14 cellular contexts compared by ENCODE assay signal in the genomic region with DNA sequence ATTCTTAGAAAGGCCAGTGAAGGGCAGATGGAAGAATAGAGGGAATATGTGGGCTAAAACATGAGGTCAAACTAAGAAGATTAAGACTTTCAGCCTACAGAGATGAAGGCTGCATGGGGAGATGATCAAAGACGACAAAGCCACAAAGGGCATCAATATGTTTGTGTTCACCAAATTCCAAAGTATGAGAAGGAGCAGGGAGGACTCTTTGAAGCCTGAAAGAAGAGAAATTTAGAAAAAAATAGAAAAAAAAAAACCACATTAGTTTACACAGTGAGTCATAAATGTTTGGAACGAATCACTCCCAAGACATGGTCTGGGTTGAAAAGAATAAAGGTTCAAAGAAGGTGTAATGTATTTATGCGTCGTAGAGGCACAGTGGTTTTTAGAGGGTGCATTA.
DNase-seq lines count a peak whose midpoint lies in the region; FAIRE-seq and TF ChIP-seq lines count a peak whose summit lies in the region.
"Had no signal": no experiment of that assay in that cellular context is flagged by ENCODE, and none has a peak within 500 bp of the region (broad histone marks: within the 10 kb centered on the region; RNA-seq: fewer than 3 reads in every experiment).

No MANE protein-coding gene starts in this region.

- no peaks in the 10 kb centered on the region for H4K20me1 ChIP-seq in neural progenitor cell (ENCODE audit: low read depth)

- no peaks in the 10 kb centered on the region for H3F3A ChIP-seq in neural progenitor cell (ENCODE audit: low read depth)

- H3K4me2 ChIP-seq in neural progenitor cell = no peak overlapping the region

- peak overlapping the region; percentile 8 for H3K4me3 Mint-ChIP-seq in neural progenitor cell
- no peak overlapping the region for H3K4me3 Mint-ChIP-seq in activated T-helper 2 cell treated with anti-CD3 and anti-CD28 coated beads, Interferon-gamma antibody, Interleukin-2, Interleukin-4, amounts not matched to agents 10 μg/mL and 5 μg/mL and 100 μg/mL, durations not matched to agents 14 hours and 24 hours and 36 hours (ENCODE audit: low read depth)
- H3K4me3 Mint-ChIP-seq: CD4-positive, alpha-beta T cell had no signal

- H3K9ac ChIP-seq in neural progenitor cell = no peak overlapping the region

- DNase-seq in DMS53 treated with DMSO at 0.1 percent for 48 hours (lab: John Stamatoyannopoulos, UW; ENCODE audit: unreplicated experiment) = peak; percentile 28
- DNase-seq in M059J (ENCODE audit: low read depth) = peak; percentile 4
- peak; percentile 45 for DNase-seq in bronchial epithelial cell (ENCODE audit: low read depth)
- DNase-seq in neural progenitor cell (ENCODE audit: low spot score) = no peak
- DNase-seq in activated T-helper 2 cell treated with anti-CD3 and anti-CD28 coated beads, Interferon-gamma antibody, Interleukin-2, Interleukin-4, amounts not matched to agents 10 μg/mL and 5 μg/mL and 100 μg/mL, durations not matched to agents 14 hours and 24 hours and 36 hours (ENCODE audit: low spot score) = no peak
- no peak for DNase-seq in hypothalamus (lab: John Stamatoyannopoulos, UW)
- no peak for DNase-seq in activated naive CD4-positive, alpha-beta T cell (lab: John Stamatoyannopoulos, UW)
- no peak for DNase-seq in NCI-H526 (lab: John Stamatoyannopoulos, UW)
- DNase-seq: AML-193; Calu3; CD4-positive, alpha-beta T cell; NCI-H1930; SIG-M5 had no signal

- H3K4me3 ChIP-seq in bronchial epithelial cell (ENCODE audit: low read depth, low read length) (no peak overlapping the region), neural progenitor cell (no peak overlapping the region)

- H3K9me3 Mint-ChIP-seq in neural progenitor cell = peaks cover 37% of the 10 kb centered on the region
- no peaks in the 10 kb centered on the region for H3K9me3 Mint-ChIP-seq in activated T-helper 2 cell treated with anti-CD3 and anti-CD28 coated beads, Interferon-gamma antibody, Interleukin-2, Interleukin-4, amounts not matched to agents 10 μg/mL and 5 μg/mL and 100 μg/mL, durations not matched to agents 14 hours and 24 hours and 36 hours
- H3K9me3 Mint-ChIP-seq: CD4-positive, alpha-beta T cell had no signal

- no peak for FAIRE-seq in bronchial epithelial cell (lab: Jason Lieb, UNC)
- FAIRE-seq: H54 had no signal

- H3K36me3 Mint-ChIP-seq in neural progenitor cell = peaks cover 14% of the 10 kb centered on the region
- H3K36me3 Mint-ChIP-seq in activated T-helper 2 cell treated with anti-CD3 and anti-CD28 coated beads, Interferon-gamma antibody, Interleukin-2, Interleukin-4, amounts not matched to agents 10 μg/mL and 5 μg/mL and 100 μg/mL, durations not matched to agents 14 hours and 24 hours and 36 hours (ENCODE audit: low read depth) = no peaks in the 10 kb centered on the region

- H3K79me2 ChIP-seq in neural progenitor cell (ENCODE audit: low read depth) = no peaks in the 10 kb centered on the region

- H3K4me1 ChIP-seq in neural progenitor cell = peaks cover 13% of the 10 kb centered on the region

- H3K27ac Mint-ChIP-seq in neural progenitor cell = peak overlapping the region; percentile 97
- no peak overlapping the region for H3K27ac Mint-ChIP-seq in activated T-helper 2 cell treated with anti-CD3 and anti-CD28 coated beads, Interferon-gamma antibody, Interleukin-2, Interleukin-4, amounts not matched to agents 10 μg/mL and 5 μg/mL and 100 μg/mL, durations not matched to agents 14 hours and 24 hours and 36 hours
- H3K27ac Mint-ChIP-seq: CD4-positive, alpha-beta T cell had no signal

- intact Hi-C loops in activated T-helper 2 cell treated with anti-CD3 and anti-CD28 coated beads, Interferon-gamma antibody, Interleukin-2, Interleukin-4, amounts not matched to agents 10 μg/mL and 5 μg/mL and 100 μg/mL, durations not matched to agents 14 hours and 24 hours and 36 hours (cut with micrococcal nuclease) = no loop called here

- H3K27ac ChIP-seq in neural progenitor cell = no peak overlapping the region

- H3K27me3 ChIP-seq in bronchial epithelial cell (ENCODE audit: control insufficient read depth, insufficient read depth, low read length) (no peaks in the 10 kb centered on the region), neural progenitor cell (no peaks in the 10 kb centered on the region)

- H3K36me3 ChIP-seq in bronchial epithelial cell (ENCODE audit: control insufficient read depth, insufficient read depth, low read length) (no peaks in the 10 kb centered on the region), neural progenitor cell (no peaks in the 10 kb centered on the region)

- H3K9me3 ChIP-seq in neural progenitor cell (ENCODE audit: low read depth) = no peaks in the 10 kb centered on the region

- TF ChIP-seq CTCF in bronchial epithelial cell (IDR thresholded peaks at IDR 0.05; ENCODE audit: insufficient read depth, low read length, severe bottlenecking) (no peak), neural progenitor cell (IDR thresholded peaks at IDR 0.05) (no peak)

- H2AFZ ChIP-seq in neural progenitor cell (replicated peaks) = no peak overlapping the region

- peaks cover 43% of the 10 kb centered on the region for H3K4me1 Mint-ChIP-seq in neural progenitor cell
- peaks cover 1% of the 10 kb centered on the region for H3K4me1 Mint-ChIP-seq in activated T-helper 2 cell treated with anti-CD3 and anti-CD28 coated beads, Interferon-gamma antibody, Interleukin-2, Interleukin-4, amounts not matched to agents 10 μg/mL and 5 μg/mL and 100 μg/mL, durations not matched to agents 14 hours and 24 hours and 36 hours (ENCODE audit: low read depth)

- H3K27me3 Mint-ChIP-seq in neural progenitor cell (ENCODE audit: insufficient read depth, low read depth) = peaks cover 15% of the 10 kb centered on the region
- no peaks in the 10 kb centered on the region for H3K27me3 Mint-ChIP-seq in activated T-helper 2 cell treated with anti-CD3 and anti-CD28 coated beads, Interferon-gamma antibody, Interleukin-2, Interleukin-4, amounts not matched to agents 10 μg/mL and 5 μg/mL and 100 μg/mL, durations not matched to agents 14 hours and 24 hours and 36 hours (ENCODE audit: low read depth)

Comparison
In these comparisons a context has a peak if more than half of its experiments do, and no peak if none do; other contexts are left out.
1. DNase-seq: peak in DMS53 treated with DMSO at 0.1 percent for 48 hours (single experiment), M059J (single experiment) and bronchial epithelial cell (single experiment); none in neural progenitor cell (single experiment), activated T-helper 2 cell treated with anti-CD3 and anti-CD28 coated beads, Interferon-gamma antibody, Interleukin-2, Interleukin-4, amounts not matched to agents 10 μg/mL and 5 μg/mL and 100 μg/mL, durations not matched to agents 14 hours and 24 hours and 36 hours (single experiment), hypothalamus (0 of 51), activated naive CD4-positive, alpha-beta T cell (0 of 4) and NCI-H526 (0 of 2).